ENCODE assay signal across 8 cellular contexts in the genomic region with DNA sequence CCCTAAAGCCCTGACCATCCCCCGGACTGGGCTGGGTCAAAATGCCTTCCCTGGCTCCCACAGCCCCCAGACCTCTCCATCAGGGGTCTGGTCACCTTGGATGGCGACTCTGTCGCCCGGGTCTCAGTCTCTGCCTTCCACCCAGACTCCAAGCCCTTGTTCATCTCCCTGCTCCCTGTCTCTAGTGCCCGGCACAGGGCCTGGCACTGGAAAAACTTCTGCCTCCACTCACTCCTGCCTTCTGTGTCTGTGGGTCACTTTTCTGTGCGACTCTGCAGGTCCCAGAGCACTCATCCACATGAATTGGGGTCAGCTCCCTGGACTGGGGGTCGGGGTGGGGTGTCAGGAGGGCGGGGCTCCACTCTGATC. TPM values are rescaled to one million over a fixed set of nuclear protein-coding genes. Genes with fewer than 3 reads are reported as not detected.
DNase-seq lines count a peak whose midpoint lies in the region; ATAC-seq and TF ChIP-seq lines count a peak whose summit lies in the region.

No MANE protein-coding gene starts in this region.

- WGBS in esophagus muscularis mucosa = 27% methylated on average over 6 of the region's 8 CpGs

- H3K9ac ChIP-seq in DND-41 (ENCODE audit: low read depth, low read length) (peak overlapping the region; percentile 98), parathyroid adenoma (peak overlapping the region; percentile 69)

- no peaks in the 10 kb centered on the region for H3K9me3 ChIP-seq in DND-41 (ENCODE audit: insufficient read depth, low read length, severe bottlenecking)
- H3K9me3 ChIP-seq in SJSA1 (replicated peaks) = no peaks in the 10 kb centered on the region
- no peaks in the 10 kb centered on the region for H3K9me3 ChIP-seq in esophagus muscularis mucosa
- no peaks in the 10 kb centered on the region for H3K9me3 ChIP-seq in parathyroid adenoma (ENCODE audit: control insufficient read depth, low read length)

- DNase-seq in DND-41 (no peak), SJSA1 (ENCODE audit: low read depth in 1 of 2, low spot score in 2 of 2) (no peak), esophagus muscularis mucosa (ENCODE audit: extremely low spot score) (no peak), occipital lobe (lab: John Stamatoyannopoulos, UW) (no peak), ecto neural progenitor cell (ENCODE audit: low spot score) (no peak), NCI-H2196 (lab: John Stamatoyannopoulos, UW; ENCODE audit: unreplicated experiment) (no peak), HuH-7.5 (ENCODE audit: low spot score) (no peak)

- H3K4me1 ChIP-seq in DND-41 (ENCODE audit: insufficient read depth, low read length) = peaks cover 28% of the 10 kb centered on the region
- H3K4me1 ChIP-seq in SJSA1 (replicated peaks) = peaks cover 12% of the 10 kb centered on the region
- H3K4me1 ChIP-seq in esophagus muscularis mucosa = peaks cover 50 to 64% (median 63%) of the 10 kb centered on the region in 4 donors
- peaks cover 10% of the 10 kb centered on the region for H3K4me1 ChIP-seq in parathyroid adenoma

- no peaks in the 10 kb centered on the region for H3K27me3 ChIP-seq in DND-41 (ENCODE audit: insufficient read depth, low read length, poor library complexity)
- H3K27me3 ChIP-seq in SJSA1 (replicated peaks) = no peaks in the 10 kb centered on the region
- no peaks in the 10 kb centered on the region for H3K27me3 ChIP-seq in esophagus muscularis mucosa
- no peaks in the 10 kb centered on the region for H3K27me3 ChIP-seq in parathyroid adenoma (ENCODE audit: control insufficient read depth, insufficient read depth, low read length)

- peaks cover 27% of the 10 kb centered on the region for H4K20me1 ChIP-seq in DND-41 (ENCODE audit: insufficient read depth, low read length)

- TF ChIP-seq CTCF in DND-41 (IDR thresholded peaks at IDR 0.05; ENCODE audit: borderline replicate concordance, extremely low read depth, low read length, poor library complexity, severe bottlenecking) = no peak
- no peak for TF ChIP-seq CTCF in esophagus muscularis mucosa (IDR thresholded peaks at IDR 0.05)
- TF ChIP-seq CTCF in parathyroid adenoma (IDR thresholded peaks at IDR 0.05) = no peak

- no peak for TF ChIP-seq POLR2A in esophagus muscularis mucosa (IDR thresholded peaks at IDR 0.05; ENCODE audit: low read depth)

- H3K4me3 ChIP-seq in DND-41 (ENCODE audit: low read depth in 1 of 2, low read length in 2 of 2) = peak overlapping the region; percentile 83 to 89; a peak in 3 of 4 replicates
- peak overlapping the region; percentile 90 for H3K4me3 ChIP-seq in SJSA1
- peak overlapping the region; percentile 67 to 96 (median 92) for H3K4me3 ChIP-seq in esophagus muscularis mucosa
- peak overlapping the region; percentile 84 for H3K4me3 ChIP-seq in parathyroid adenoma (ENCODE audit: low read depth, low read length)

- H3K36me3 ChIP-seq in DND-41 (ENCODE audit: insufficient read depth, low read length) = peaks cover 5% of the 10 kb centered on the region; the same call in 1 of the 2 replicates
- H3K36me3 ChIP-seq in SJSA1 = peaks cover 25% of the 10 kb centered on the region
- peaks cover 0 to 6% (median 1%) of the 10 kb centered on the region in 4 donors for H3K36me3 ChIP-seq in esophagus muscularis mucosa
- no peaks in the 10 kb centered on the region for H3K36me3 ChIP-seq in parathyroid adenoma (ENCODE audit: control insufficient read depth, insufficient read depth, low read length)

- H3K79me2 ChIP-seq in DND-41 (ENCODE audit: insufficient read depth, low read length) (peaks cover 54% of the 10 kb centered on the region), parathyroid adenoma (peaks cover 44% of the 10 kb centered on the region)

- peak overlapping the region; percentile 92 for H3K27ac ChIP-seq in DND-41 (ENCODE audit: low read length)
- peak overlapping the region; percentile 95 for H3K27ac ChIP-seq in SJSA1
- H3K27ac ChIP-seq in esophagus muscularis mucosa (replicated peaks in 1 of 4) = peak overlapping the region; percentile 96 to 98 (median 97)
- H3K27ac ChIP-seq in parathyroid adenoma = peak overlapping the region; percentile 91

- TF ChIP-seq EP300 in esophagus muscularis mucosa (IDR thresholded peaks at IDR 0.05) = no peak

- H3K4me2 ChIP-seq in DND-41 (ENCODE audit: insufficient read depth, low read length) = peak overlapping the region; percentile 91
- H3K4me2 ChIP-seq in parathyroid adenoma (ENCODE audit: low read length) = peak overlapping the region; percentile 81

- intact Hi-C loops in esophagus muscularis mucosa (cut with DNase I) = no loop called here

- no peak for ATAC-seq in DND-41 (ENCODE audit: insufficient read depth, low read depth)

- H2AFZ ChIP-seq in DND-41 (ENCODE audit: low read depth, low read length) (peak overlapping the region; percentile 89), parathyroid adenoma (peak overlapping the region; percentile 60)

RNA-seq across cellular contexts. Expression of a gene that starts 1.1 kb away (rescaled TPM):
- 20.0 and 26.2 TPM in 2 replicates for total RNA-seq in SJSA1 (2014; rRNA removed; shearing (Covaris generic))
- total RNA-seq in esophagus muscularis mucosa (10 to 100 TPM; 15.0 to 34.2 (median 28.4) TPM), occipital lobe (14.3 TPM)

RNA-seq across cellular contexts. Expression of a gene that starts 21.1 kb away (rescaled TPM):
- total RNA-seq in SJSA1 (2014; rRNA removed; shearing (Covaris generic)) = 23.4 and 36.1 TPM in 2 replicates
- total RNA-seq in esophagus muscularis mucosa = 10 to 100 TPM; 32.0 to 78.2 (median 52.1) TPM
- total RNA-seq in occipital lobe = 11.1 TPM

RNA-seq across cellular contexts. Expression of a gene that starts 55.8 kb away (rescaled TPM):
- not detected in 2 replicates for total RNA-seq in SJSA1 (2014; rRNA removed; shearing (Covaris generic))
- total RNA-seq in esophagus muscularis mucosa (not detected), occipital lobe (not detected)
